Comparison of ENCODE assay signal across 15 cellular contexts in genomic region chr2:28558918-28559317, GRCh38.
DNase-seq lines count a peak whose midpoint lies in the region; ATAC-seq and TF ChIP-seq lines count a peak whose summit lies in the region.
"Had no signal": no experiment of that assay in that cellular context is flagged by ENCODE, and none has a peak within 500 bp of the region (broad histone marks: within the 10 kb centered on the region; RNA-seq: fewer than 3 reads in every experiment).

No MANE protein-coding gene starts in this region.

- DNase-seq in Right ventricle myocardium inferior (ENCODE audit: missing footprints) (no peak), right atrium auricular region (ENCODE audit: low spot score) (no peak), adrenal gland (peak in 5 of 7 donors; percentile 47 to 76 (median 69)), fibroblast of the aortic adventitia (ENCODE audit: low read depth) (peak; percentile 35), thyroid gland (peak; percentile 66 to 67)
- DNase-seq: GM23248, HCEC 1CT, NCI-H1105, NCI-H1694 treated with DMSO at 0.1 percent for 48 hours, NCI-H748 treated with DMSO at 0.1 percent for 48 hours, SK-N-SH had no signal

- H3K9me3 ChIP-seq in right atrium auricular region (no peaks in the 10 kb centered on the region), adrenal gland (replicated peaks in 1 of 3) (no peaks in the 10 kb centered on the region), thyroid gland (no peaks in the 10 kb centered on the region)
- H3K9me3 ChIP-seq: SK-N-SH had no signal

- ATAC-seq in Right ventricle myocardium inferior = peak; percentile 72
- ATAC-seq in HG03039 (IDR thresholded peaks at IDR 0.05; ENCODE audit: unreplicated experiment) = no peak
- ATAC-seq in HG02763 (IDR thresholded peaks at IDR 0.05; ENCODE audit: unreplicated experiment) = no peak

- intact Hi-C loops in Right ventricle myocardium inferior (cut with DNase I) = no loop called here
- intact Hi-C loops in adrenal gland (cut with DNase I) = no loop called here
- intact Hi-C loops in thyroid gland (cut with DNase I) = no loop called here

- TF ChIP-seq POLR2A in adrenal gland (IDR thresholded peaks at IDR 0.05) (no peak), thyroid gland (IDR thresholded peaks at IDR 0.05) (no peak)

- H3K27me3 ChIP-seq in right atrium auricular region (no peaks in the 10 kb centered on the region), adrenal gland (no peaks in the 10 kb centered on the region), thyroid gland (no peaks in the 10 kb centered on the region)

- TF ChIP-seq CTCF in right atrium auricular region (IDR thresholded peaks at IDR 0.05) (no peak), adrenal gland (IDR thresholded peaks at IDR 0.05) (no peak), fibroblast of the aortic adventitia (IDR thresholded peaks at IDR 0.05; ENCODE audit: insufficient read depth, low read length) (no peak), thyroid gland (IDR thresholded peaks at IDR 0.05) (no peak)

- H3K36me3 ChIP-seq in right atrium auricular region (no peaks in the 10 kb centered on the region), adrenal gland (replicated peaks in 1 of 2) (no peaks in the 10 kb centered on the region), thyroid gland (no peaks in the 10 kb centered on the region)

- H3K27ac ChIP-seq in right atrium auricular region (no peak overlapping the region), adrenal gland (no peak overlapping the region), thyroid gland (no peak overlapping the region)
- H3K27ac ChIP-seq: C4-2B, GM23248, KMS-11 had no signal

- H3K4me3 ChIP-seq in right atrium auricular region (no peak overlapping the region), adrenal gland (no peak overlapping the region), fibroblast of the aortic adventitia (ENCODE audit: low read depth, low read length) (no peak overlapping the region), thyroid gland (replicated peaks in 1 of 3) (no peak overlapping the region)
- H3K4me3 ChIP-seq: GM23248 had no signal

- H3K4me1 ChIP-seq in right atrium auricular region = no peaks in the 10 kb centered on the region
- peaks cover 0 to 6% of the 10 kb centered on the region in 2 donors for H3K4me1 ChIP-seq in adrenal gland (replicated peaks in 1 of 2)
- no peaks in the 10 kb centered on the region for H3K4me1 ChIP-seq in thyroid gland

- 72 to 85% (median 78%) methylated on average over 4 of the region's 4 CpGs for WGBS in adrenal gland, 4 donors
- WGBS in thyroid gland, 2 donors = 35 to 38% methylated on average over 4 of the region's 4 CpGs

Comparison
In these comparisons a context has a peak if more than half of its experiments do, and no peak if none do; other contexts are left out.
1. DNase-seq: peak in adrenal gland (5 of 7), fibroblast of the aortic adventitia (single experiment) and thyroid gland (2 of 2); none in Right ventricle myocardium inferior (single experiment) and right atrium auricular region (single experiment).